Comparison of ENCODE assay signal across 7 cellular contexts in the genomic region with DNA sequence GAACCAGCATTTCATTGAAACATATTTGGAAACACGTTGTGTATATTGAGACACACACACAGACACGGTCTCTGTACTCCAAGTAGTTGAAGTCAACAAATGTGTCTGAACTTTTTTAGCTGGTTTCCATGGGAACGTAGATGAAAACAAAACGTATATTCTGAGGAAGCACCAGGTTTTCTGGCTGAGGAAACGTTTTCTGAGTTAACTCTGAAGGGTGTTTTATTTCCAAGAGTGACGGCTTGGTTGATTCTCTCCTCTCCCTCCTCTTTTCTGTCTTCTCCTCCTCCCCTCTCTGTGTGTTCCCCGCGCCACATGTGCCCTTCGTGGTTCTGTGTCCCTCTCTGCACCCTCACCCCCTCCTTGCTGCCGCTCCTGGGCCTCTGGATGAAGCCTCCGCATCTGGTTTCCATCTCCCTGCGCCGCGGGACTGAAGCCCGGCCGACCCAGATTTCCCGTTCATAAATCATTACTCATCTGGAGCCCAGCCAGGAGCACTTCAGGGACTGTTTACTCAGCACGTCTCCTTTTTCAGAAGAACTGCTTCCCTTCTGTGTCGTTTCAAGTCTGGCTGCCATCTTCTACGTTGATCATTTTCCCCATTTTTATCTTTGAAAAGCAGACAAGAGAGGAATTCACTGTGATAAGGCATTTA.
DNase-seq lines count a peak whose midpoint lies in the region; ATAC-seq and TF ChIP-seq lines count a peak whose summit lies in the region.

No MANE protein-coding gene starts in this region.

- intact Hi-C loops in heart right ventricle (cut with DNase I), result loop anchor here in 4 of 10 donors (1.0 to 2.0 kb wide), 2 partner anchors 24 kb away; no protein-coding TSS in a partner anchor

- H3K4me3 Mint-ChIP-seq in H9, result no peak overlapping the region

- no peak overlapping the region for H4K5ac ChIP-seq in H9 (ENCODE audit: insufficient read length, low read depth, low read length)

- TF ChIP-seq CTCF in H9 (conservative IDR thresholded peaks at IDR 0.05) (no peak), heart right ventricle (IDR thresholded peaks at IDR 0.05) (no peak)

- H3K4me1 Mint-ChIP-seq in H9, result peaks cover 2 to 6% of the 10 kb centered on the region in 2 experiments; a peak in 1 of 4 replicates

- H3K4me1 ChIP-seq in H9 (ENCODE audit: insufficient read depth, low read length) (no peaks in the 10 kb centered on the region), heart right ventricle (peaks cover 0 to 40% (median 31%) of the 10 kb centered on the region in 9 donors)

- no peaks in the 10 kb centered on the region for H3K79me2 ChIP-seq in H9 (ENCODE audit: insufficient read depth, low read length)

- no CpG with 5 or more reads among the region's 20 CpGs for WGBS in H9 (ENCODE audit: extremely low coverage, insufficient read length, low lambda C conversion rate)
- WGBS in heart right ventricle, 2 donors, result 1 to 2% methylated on average over 20 of the region's 20 CpGs

- no peak overlapping the region for H4K91ac ChIP-seq in H9 (ENCODE audit: insufficient read length, low read depth, low read length)

- no peak overlapping the region for H3K9ac ChIP-seq in H9 (ENCODE audit: extremely low read depth, insufficient read length, low read length)

- no peak overlapping the region for H3K27ac ChIP-seq in H9 (ENCODE audit: insufficient read length, low read depth, low read length)
- peak overlapping the region; percentile 71 to 92 (median 82) for H3K27ac ChIP-seq in heart right ventricle

- H3K27me3 ChIP-seq in H9 (ENCODE audit: insufficient read depth, low read length), result no peaks in the 10 kb centered on the region
- no peaks in the 10 kb centered on the region for H3K27me3 ChIP-seq in heart right ventricle

- no peak overlapping the region for H3K23ac ChIP-seq in H9 (ENCODE audit: insufficient read length, low read depth, low read length)

- H2BK15ac ChIP-seq in H9 (ENCODE audit: low read depth, low read length), result no peak overlapping the region

- no peak overlapping the region for H3T11ph ChIP-seq in H9 (ENCODE audit: low read length)

- no peaks in the 10 kb centered on the region for H4K20me1 ChIP-seq in H9 (ENCODE audit: control insufficient read depth, insufficient read depth, insufficient read length)

- H3K14ac ChIP-seq in H9 (ENCODE audit: insufficient read depth, low read length), result no peak overlapping the region

- H2BK5ac ChIP-seq in H9 (ENCODE audit: insufficient read length, low read length), result no peak overlapping the region

- no peaks in the 10 kb centered on the region for H3K79me1 ChIP-seq in H9 (ENCODE audit: insufficient read depth, low read depth, low read length, poor library complexity, severe bottlenecking)

- no peak overlapping the region for H3K4ac ChIP-seq in H9 (ENCODE audit: low read depth, low read length)

- no peaks in the 10 kb centered on the region for H3K36me3 ChIP-seq in heart right ventricle

- H3K9me3 Mint-ChIP-seq in H9, result peaks cover 0 to 2% of the 10 kb centered on the region in 2 experiments; a peak in 3 of 5 replicates
- peaks cover 0 to 3% of the 10 kb centered on the region in 2 donors for H3K9me3 Mint-ChIP-seq in activated naive CD4-positive, alpha-beta T cell treated with anti-CD3 and anti-CD28 coated beads, Interleukin-2, amount 50 U/mL, for 72 hours

- no peak overlapping the region for H2BK20ac ChIP-seq in H9 (ENCODE audit: low read depth, low read length, poor library complexity, severe bottlenecking)

- no peak overlapping the region for H3K56ac ChIP-seq in H9 (ENCODE audit: insufficient read length, low read depth, low read length)

- peak overlapping the region; percentile 11 for H3K18ac ChIP-seq in H9 (ENCODE audit: insufficient read length, low read depth, low read length)

- no peaks in the 10 kb centered on the region for H3K23me2 ChIP-seq in H9 (ENCODE audit: insufficient read length, low read depth, low read length, poor library complexity, severe bottlenecking)

- no peak overlapping the region for H3K27ac Mint-ChIP-seq in H9
- peak overlapping the region in 1 of 2 donors; percentile 82 for H3K27ac Mint-ChIP-seq in activated naive CD4-positive, alpha-beta T cell treated with anti-CD3 and anti-CD28 coated beads, Interleukin-2, amount 50 U/mL, for 72 hours

- peak overlapping the region in 5 of 10 donors; percentile 1 to 24 (median 10) for H3K4me3 ChIP-seq in heart right ventricle

- peak; percentile 39 to 88 for ATAC-seq in activated naive CD4-positive, alpha-beta T cell treated with anti-CD3 and anti-CD28 coated beads, Interleukin-2, amount 50 U/mL, for 72 hours
- ATAC-seq in heart right ventricle (peak; percentile 94 to 98 (median 96)), GM18502 (IDR thresholded peaks at IDR 0.05; ENCODE audit: poor library complexity, unreplicated experiment) (no peak)

- H2AK5ac ChIP-seq in H9 (ENCODE audit: insufficient read length, low read length), result no peak overlapping the region

- H4K8ac ChIP-seq in H9 (replicated peaks; ENCODE audit: insufficient read length, low read depth, low read length), result no peak overlapping the region

- no peaks in the 10 kb centered on the region for H3K9me3 ChIP-seq in H9 (ENCODE audit: control insufficient read depth, low read depth, low read length)
- peaks cover 0 to 12% (median 0%) of the 10 kb centered on the region in 11 donors for H3K9me3 ChIP-seq in heart right ventricle

- H3K27me3 Mint-ChIP-seq in H9 (ENCODE audit: low read depth), result no peaks in the 10 kb centered on the region; the same call in 1 of the 2 replicates

- no peak overlapping the region for H2BK120ac ChIP-seq in H9 (ENCODE audit: low read depth, low read length, poor library complexity, severe bottlenecking)

- H3K4me2 ChIP-seq in H9 (ENCODE audit: insufficient read depth, insufficient read length, low read length), result no peak overlapping the region

- no peaks in the 10 kb centered on the region for H3K36me3 Mint-ChIP-seq in H9 (ENCODE audit: insufficient read depth in 1 of 3, low read depth in 3 of 3)
- H3K36me3 Mint-ChIP-seq in activated naive CD4-positive, alpha-beta T cell treated with anti-CD3 and anti-CD28 coated beads, Interleukin-2, amount 50 U/mL, for 72 hours, result peaks cover 10 to 13% of the 10 kb centered on the region in 2 donors

- no peak overlapping the region for H2AFZ ChIP-seq in H9 (ENCODE audit: low read length)

- H2BK12ac ChIP-seq in H9 (ENCODE audit: insufficient read length, low read depth, low read length), result no peak overlapping the region

- DNase-seq in H9 (no peak), NCI-H2227 treated with DMSO at 0.1 percent for 48 hours (lab: John Stamatoyannopoulos, UW) (peak; percentile 67), heart right ventricle (peak; percentile 91 to 98), renal cortical epithelial cell (ENCODE audit: low read depth) (peak; percentile 92), GF-D8 (lab: John Stamatoyannopoulos, UW) (no peak)
- DNase-seq in activated naive CD4-positive, alpha-beta T cell treated with anti-CD3 and anti-CD28 coated beads, Interleukin-2, amount 50 U/mL, for 72 hours (ENCODE audit: low spot score in 2 of 2), result peak in 1 of 2 donors; percentile 51

Comparison
In these comparisons a context has a peak if more than half of its experiments do, and no peak if none do; other contexts are left out.
1. DNase-seq: peak in NCI-H2227 treated with DMSO at 0.1 percent for 48 hours (single experiment), heart right ventricle (2 of 2) and renal cortical epithelial cell (single experiment); none in H9 (single experiment) and GF-D8 (single experiment).